8 cellular contexts compared by ENCODE assay signal in the genomic region with DNA sequence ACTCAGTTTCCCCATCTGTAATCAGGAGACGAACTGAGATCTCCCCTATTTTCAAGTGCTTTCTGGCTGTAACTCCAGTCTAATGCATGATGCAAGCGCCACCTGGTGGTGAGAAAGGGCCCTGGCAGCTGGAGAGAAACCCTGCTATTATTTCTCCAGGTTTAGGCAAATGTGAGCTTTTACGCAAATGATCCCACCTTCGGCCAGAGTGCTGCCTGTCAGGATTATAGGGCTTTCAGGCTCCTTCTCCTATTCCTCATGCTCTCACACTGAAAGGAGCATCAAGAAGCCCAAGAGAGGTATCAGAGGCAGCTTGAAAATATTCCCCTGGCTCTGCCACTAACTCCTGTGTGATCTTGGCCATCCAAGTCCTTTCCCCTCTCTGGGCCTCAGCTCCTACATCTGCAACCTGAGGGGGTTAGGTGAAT.
A peak's percentile ranks its signal among the peaks of the same experiment; 100 is the strongest.
DNase-seq lines count a peak whose midpoint lies in the region; ATAC-seq and TF ChIP-seq lines count a peak whose summit lies in the region.

No MANE protein-coding gene starts in this region.

- H3K36me3 ChIP-seq in H7 (replicated peaks; ENCODE audit: control insufficient read depth, insufficient read depth, low read length), result no peaks in the 10 kb centered on the region

- peak; percentile 99 for TF ChIP-seq CTCF in epithelial cell of esophagus (IDR thresholded peaks at IDR 0.05; ENCODE audit: insufficient read depth, low read depth, low read length, missing control alignments)

- H3K4me3 ChIP-seq in H7 (ENCODE audit: insufficient read depth, low read depth, low read length), result no peak overlapping the region
- H3K4me3 ChIP-seq in epithelial cell of esophagus (ENCODE audit: low read length), result no peak overlapping the region

- no peaks in the 10 kb centered on the region; the same call in 1 of the 2 replicates for H3K27me3 ChIP-seq in H7 (ENCODE audit: control insufficient read depth, insufficient read depth, low read length)

- ATAC-seq in GM21825 (IDR thresholded peaks at IDR 0.05; ENCODE audit: unreplicated experiment), result no peak

- DNase-seq in Ammon's horn (ENCODE audit: low spot score) (peak; percentile 81), H7 (peak; percentile 83), NCI-H82 (lab: John Stamatoyannopoulos, UW) (peak; percentile 85), epithelial cell of esophagus (ENCODE audit: low read depth) (peak; percentile 64), myocyte (ENCODE audit: low read depth) (peak; percentile 82)
- DNase-seq in activated CD8-positive, alpha-beta memory T cell treated with anti-CD3 and anti-CD28 coated beads, Interleukin-2, amount 50 U/mL, for 1 hour (ENCODE audit: extremely low read depth), result peak; percentile 8
- DNase-seq in stimulated activated CD8-positive, alpha-beta memory T cell treated with anti-CD3 and anti-CD28 coated beads, Interleukin-4, amount 100 ng/mL, for 48 hours, result peak; percentile 84

Comparison
In these comparisons a context has a peak if more than half of its experiments do, and no peak if none do; other contexts are left out.
1. DNase-seq: peak in every context shown above with its lines; median percentile 85 in NCI-H82; 84 in stimulated activated CD8-positive, alpha-beta memory T cell treated with anti-CD3 and anti-CD28 coated beads, Interleukin-4, amount 100 ng/mL, for 48 hours; 83 in H7; 82 in myocyte; 81 in Ammon's horn; 64 in epithelial cell of esophagus; 8 in activated CD8-positive, alpha-beta memory T cell treated with anti-CD3 and anti-CD28 coated beads, Interleukin-2, amount 50 U/mL, for 1 hour.